ENCODE assay signal across 13 cellular contexts in genomic region chr3:109707642-109708041, GRCh38.
DNase-seq lines count a peak whose midpoint lies in the region; ATAC-seq and TF ChIP-seq lines count a peak whose summit lies in the region.
"Had no signal": no experiment of that assay in that cellular context is flagged by ENCODE, and none has a peak within 500 bp of the region (broad histone marks: within the 10 kb centered on the region; RNA-seq: fewer than 3 reads in every experiment).

No MANE protein-coding gene starts in this region.

- H3K36me3 Mint-ChIP-seq in Calu3 (ENCODE audit: insufficient read depth, unreplicated experiment) (no peaks in the 10 kb centered on the region), Caco-2 (ENCODE audit: insufficient read depth, unreplicated experiment) (no peaks in the 10 kb centered on the region)
- H3K36me3 Mint-ChIP-seq: CD4-positive, alpha-beta memory T cell; IgD-negative memory B cell had no signal

- H3K9me3 Mint-ChIP-seq in Calu3 (ENCODE audit: low read depth, unreplicated experiment), result peaks cover 3% of the 10 kb centered on the region
- peaks cover 10% of the 10 kb centered on the region for H3K9me3 Mint-ChIP-seq in Caco-2 (ENCODE audit: unreplicated experiment)

- no peaks in the 10 kb centered on the region for H3K79me2 ChIP-seq in PC-3 (ENCODE audit: low read length)

- POLR2A ChIA-PET in PC-3 (lab: Charles Lee; ENCODE audit: unreplicated experiment), result no interaction called here
- POLR2A ChIA-PET in Caco-2 (lab: Charles Lee), result no interaction called here

- no peaks in the 10 kb centered on the region for H3K27me3 ChIP-seq in PC-3 (ENCODE audit: low read length)
- no peaks in the 10 kb centered on the region for H3K27me3 ChIP-seq in brain microvascular endothelial cell (replicated peaks)
- H3K27me3 ChIP-seq in Caco-2 (replicated peaks; ENCODE audit: control insufficient read depth, insufficient read depth, low read length), result no peaks in the 10 kb centered on the region
- H3K27me3 ChIP-seq: BE2C had no signal

- no peaks in the 10 kb centered on the region for H4K20me1 ChIP-seq in PC-3 (ENCODE audit: low read length)

- H3K9me3 ChIP-seq in PC-3 (ENCODE audit: low read length), result no peaks in the 10 kb centered on the region
- H3K9me3 ChIP-seq in Caco-2, result no peaks in the 10 kb centered on the region

- no peak overlapping the region for H3K27ac Mint-ChIP-seq in Calu3 (ENCODE audit: unreplicated experiment)
- H3K27ac Mint-ChIP-seq in Caco-2 (ENCODE audit: unreplicated experiment), result no peak overlapping the region
- H3K27ac Mint-ChIP-seq: GM23338 had no signal

- H3K27me3 Mint-ChIP-seq in Calu3 (ENCODE audit: unreplicated experiment) (no peaks in the 10 kb centered on the region), Caco-2 (ENCODE audit: insufficient read depth, unreplicated experiment) (no peaks in the 10 kb centered on the region)
- H3K27me3 Mint-ChIP-seq: IgD-negative memory B cell had no signal

- H3K4me3 Mint-ChIP-seq in Calu3 (ENCODE audit: low read depth, unreplicated experiment) (no peak overlapping the region), Caco-2 (ENCODE audit: unreplicated experiment) (no peak overlapping the region)
- H3K4me3 Mint-ChIP-seq: CD4-positive, alpha-beta memory T cell; GM23338; IgD-negative memory B cell had no signal

- H3K36me3 ChIP-seq in PC-3 (ENCODE audit: low read depth, low read length), result no peaks in the 10 kb centered on the region
- H3K36me3 ChIP-seq in brain microvascular endothelial cell (replicated peaks), result no peaks in the 10 kb centered on the region
- H3K36me3 ChIP-seq in Caco-2 (ENCODE audit: control insufficient read depth, insufficient read depth, low read length), result no peaks in the 10 kb centered on the region
- H3K36me3 ChIP-seq: BE2C had no signal

- BruUV-seq in Calu3 (replicated peaks; lab: Mats Ljungman, UMichigan) (no TSS peak), PC-3 (replicated peaks; lab: Mats Ljungman, UMichigan) (no TSS peak), Caco-2 (replicated peaks; lab: Mats Ljungman, UMichigan) (no TSS peak)

- H3K4me1 Mint-ChIP-seq in Calu3 (ENCODE audit: low read depth, unreplicated experiment), result peaks cover 13% of the 10 kb centered on the region
- H3K4me1 Mint-ChIP-seq in Caco-2 (ENCODE audit: low read depth, unreplicated experiment), result no peaks in the 10 kb centered on the region
- H3K4me1 Mint-ChIP-seq: IgD-negative memory B cell had no signal

- H3K4me3 ChIP-seq in PC-3 (ENCODE audit: low read length) (no peak overlapping the region), brain microvascular endothelial cell (ENCODE audit: low read depth, low read length) (no peak overlapping the region), Caco-2 (ENCODE audit: low read depth, low read length) (no peak overlapping the region)
- H3K4me3 ChIP-seq: GM23338 had no signal

- no peak overlapping the region for H3K9ac ChIP-seq in PC-3 (ENCODE audit: low read length)

- no peaks in the 10 kb centered on the region for H3F3A ChIP-seq in PC-3 (ENCODE audit: low read length, unreplicated experiment)

- H3K4me2 ChIP-seq in PC-3 (ENCODE audit: low read length), result no peak overlapping the region
- H3K4me2 ChIP-seq: GM23338 had no signal

- DNase-seq in Calu3 (peak; percentile 12), EL (peak; percentile 48), PC-3 (peak; percentile 45), brain microvascular endothelial cell (peak; percentile 14), Caco-2 (no peak), ureter (ENCODE audit: low spot score) (no peak)
- no peak for DNase-seq in activated naive CD4-positive, alpha-beta T cell treated with Interleukin-2 at 50 U/mL for 16 hours
- DNase-seq: BE2C; CD4-positive, alpha-beta memory T cell; H7 had no signal

- CTCF ChIA-PET in Calu3 (lab: Charles Lee) (no interaction called here), PC-3 (lab: Charles Lee) (no interaction called here), Caco-2 (lab: Charles Lee) (no interaction called here)

- TF ChIP-seq CTCF in Calu3 (IDR thresholded peaks at IDR 0.05; ENCODE audit: unreplicated experiment), result no peak
- no peak for TF ChIP-seq CTCF in PC-3 (conservative IDR thresholded peaks at IDR 0.05; ENCODE audit: low read depth, low read length)
- no peak for TF ChIP-seq CTCF in brain microvascular endothelial cell (IDR thresholded peaks at IDR 0.05; ENCODE audit: low read depth, low read length, missing control alignments)
- no peak for TF ChIP-seq CTCF in Caco-2 (IDR thresholded peaks at IDR 0.05; ENCODE audit: insufficient read depth in 1 of 2, low read depth in 1 of 2, low read length in 1 of 2, severe bottlenecking in 1 of 2, unreplicated experiment in 1 of 2)

- intact Hi-C loops in Calu3 (cut with micrococcal nuclease; ENCODE audit: unreplicated experiment) (no loop called here), PC-3 (cut with micrococcal nuclease) (no loop called here), Caco-2 (cut with micrococcal nuclease; ENCODE audit: unreplicated experiment) (no loop called here)

- in situ Hi-C loops in brain microvascular endothelial cell (cut with HindIII; ENCODE audit: low pct_ligation_motif_present, low sequenced_read_pairs), result no loop called here

- no peak for ATAC-seq in PC-3
- ATAC-seq: GM23338 had no signal

- no peak overlapping the region for H2AFZ ChIP-seq in PC-3 (ENCODE audit: low read length)
- H2AFZ ChIP-seq: GM23338 had no signal

- no peaks in the 10 kb centered on the region for H3K4me1 ChIP-seq in PC-3 (ENCODE audit: insufficient read depth, low read length)
- no peaks in the 10 kb centered on the region for H3K4me1 ChIP-seq in Caco-2
- H3K4me1 ChIP-seq: BE2C had no signal

- no peaks in the 10 kb centered on the region for H3K9me2 ChIP-seq in PC-3 (replicated peaks; ENCODE audit: low read length)

- H3K27ac ChIP-seq in PC-3 (ENCODE audit: low read length) (no peak overlapping the region), brain microvascular endothelial cell (no peak overlapping the region)
- H3K27ac ChIP-seq: C4-2B had no signal

Comparison
In these comparisons a context has a peak if more than half of its experiments do, and no peak if none do; other contexts are left out.
1. DNase-seq: peak in Calu3 (single experiment), EL (single experiment), PC-3 (single experiment) and brain microvascular endothelial cell (single experiment); none in activated naive CD4-positive, alpha-beta T cell treated with Interleukin-2 at 50 U/mL for 16 hours (single experiment), Caco-2 (0 of 2) and ureter (single experiment).